13 cellular contexts compared by ENCODE assay signal in the genomic region with DNA sequence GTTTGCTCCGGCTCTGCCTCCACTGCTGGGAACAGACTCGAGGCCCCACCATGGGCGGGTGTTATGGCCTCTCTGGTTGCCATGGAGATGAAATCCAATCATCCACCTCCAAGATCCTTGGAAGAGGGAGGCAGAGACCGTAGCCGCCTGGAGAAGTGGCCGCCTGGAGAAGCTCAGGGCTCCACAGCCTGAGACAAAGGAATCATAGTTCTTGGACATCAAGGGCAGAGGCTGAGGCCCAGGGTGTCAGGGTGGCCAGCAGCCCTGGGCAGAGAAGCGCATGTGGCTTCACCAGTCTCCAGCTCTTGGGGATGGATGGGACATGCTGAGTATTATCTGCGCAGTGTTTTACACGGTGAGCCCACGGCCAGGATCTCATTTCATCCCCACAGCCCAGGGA. TPM values are rescaled to one million over a fixed set of nuclear protein-coding genes. Genes with fewer than 3 reads are reported as not detected.
A peak's percentile ranks its signal among the peaks of the same experiment; 100 is the strongest.
DNase-seq lines count a peak whose midpoint lies in the region; ATAC-seq and TF ChIP-seq lines count a peak whose summit lies in the region.
"Had no signal": no experiment of that assay in that cellular context is flagged by ENCODE, and none has a peak within 500 bp of the region (broad histone marks: within the 10 kb centered on the region; RNA-seq: fewer than 3 reads in every experiment).

No MANE protein-coding gene starts in this region.

- H3K4me3 Mint-ChIP-seq in GM23338 (no peak overlapping the region), neural progenitor cell (peak overlapping the region; percentile 62)
- H3K4me3 Mint-ChIP-seq: dendritic cell treated with granulocyte-macrophage colony-stimulating factor and Interleukin-4, amounts not matched to agents 40 ng/mL and 50 ng/mL, for 4 days had no signal

- peaks cover 12% of the 10 kb centered on the region for H3K4me1 Mint-ChIP-seq in GM23338
- peaks cover 54% of the 10 kb centered on the region for H3K4me1 Mint-ChIP-seq in neural progenitor cell

- no peaks in the 10 kb centered on the region for H3K79me2 ChIP-seq in GM23338 (replicated peaks; ENCODE audit: insufficient read depth)
- no peaks in the 10 kb centered on the region for H3K79me2 ChIP-seq in neural progenitor cell (ENCODE audit: low read depth)
- no peaks in the 10 kb centered on the region for H3K79me2 ChIP-seq in MM.1S (ENCODE audit: low read length)
- H3K79me2 ChIP-seq in PC-9 (ENCODE audit: low read depth), result no peaks in the 10 kb centered on the region

- intact Hi-C loops in dorsolateral prefrontal cortex (cut with DNase I) (no loop called here), PC-9 (cut with micrococcal nuclease; ENCODE audit: unreplicated experiment) (no loop called here)

- POLR2A ChIA-PET in PC-9 (lab: Charles Lee; ENCODE audit: unreplicated experiment), result no interaction called here

- H3K4me2 ChIP-seq in GM23338 (no peak overlapping the region), neural progenitor cell (peak overlapping the region; percentile 59), MM.1S (ENCODE audit: low read depth, low read length) (no peak overlapping the region), PC-9 (no peak overlapping the region)

- no peak overlapping the region for H3K9ac ChIP-seq in neural progenitor cell
- H3K9ac ChIP-seq in MM.1S (ENCODE audit: low read length), result no peak overlapping the region

- peak; percentile 52 for ATAC-seq in GM23338

- no peak overlapping the region for H3K27ac Mint-ChIP-seq in GM23338
- H3K27ac Mint-ChIP-seq in neural progenitor cell, result peak overlapping the region; percentile 98
- H3K27ac Mint-ChIP-seq: dendritic cell treated with granulocyte-macrophage colony-stimulating factor and Interleukin-4, amounts not matched to agents 40 ng/mL and 50 ng/mL, for 4 days had no signal

- H3K27me3 Mint-ChIP-seq in GM23338 (ENCODE audit: insufficient read depth, low read depth, poor library complexity) (peaks cover 8% of the 10 kb centered on the region), neural progenitor cell (ENCODE audit: insufficient read depth, low read depth) (peaks cover 2% of the 10 kb centered on the region)
- H3K27me3 Mint-ChIP-seq: dendritic cell treated with granulocyte-macrophage colony-stimulating factor and Interleukin-4, amounts not matched to agents 40 ng/mL and 50 ng/mL, for 4 days had no signal

- H2AFZ ChIP-seq in GM23338 (no peak overlapping the region), neural progenitor cell (replicated peaks) (no peak overlapping the region), MM.1S (ENCODE audit: low read length) (no peak overlapping the region), PC-9 (no peak overlapping the region)

- H3K4me3 ChIP-seq in GM23338, result no peak overlapping the region
- H3K4me3 ChIP-seq in dorsolateral prefrontal cortex, result peak overlapping the region in 6 of 59 donors; percentile 4 to 27 (median 12)
- H3K4me3 ChIP-seq in neural progenitor cell, result peak overlapping the region; percentile 9
- H3K4me3 ChIP-seq in MM.1S (ENCODE audit: low read length), result no peak overlapping the region
- no peak overlapping the region for H3K4me3 ChIP-seq in PC-9
- H3K4me3 ChIP-seq: spleen, tibial artery had no signal

- H3K36me3 ChIP-seq in GM23338 (ENCODE audit: insufficient read depth) (no peaks in the 10 kb centered on the region), neural progenitor cell (no peaks in the 10 kb centered on the region), MM.1S (replicated peaks; ENCODE audit: insufficient read depth, low read length) (no peaks in the 10 kb centered on the region), PC-9 (ENCODE audit: low read depth) (no peaks in the 10 kb centered on the region)
- H3K36me3 ChIP-seq: tibial artery had no signal

- H3K9me3 Mint-ChIP-seq in GM23338 (peaks cover 3% of the 10 kb centered on the region; the same call in 1 of the 3 replicates), neural progenitor cell (no peaks in the 10 kb centered on the region)
- H3K9me3 Mint-ChIP-seq: dendritic cell treated with granulocyte-macrophage colony-stimulating factor and Interleukin-4, amounts not matched to agents 40 ng/mL and 50 ng/mL, for 4 days had no signal

- CTCF ChIA-PET in PC-9 (lab: Charles Lee), result interaction anchor here (1.3 kb wide), 1 partner anchor 85 kb away, joined by 3 read pairs; no protein-coding TSS in a partner anchor

- H3K4me1 ChIP-seq in GM23338 (ENCODE audit: insufficient read depth) (no peaks in the 10 kb centered on the region; the same call in 1 of the 2 replicates), neural progenitor cell (peaks cover 13% of the 10 kb centered on the region), MM.1S (ENCODE audit: low read length) (no peaks in the 10 kb centered on the region), PC-9 (replicated peaks; ENCODE audit: insufficient read depth) (no peaks in the 10 kb centered on the region)
- H3K4me1 ChIP-seq: Caco-2, spleen had no signal

- H3K9me2 ChIP-seq in GM23338 (ENCODE audit: insufficient read depth), result no peaks in the 10 kb centered on the region
- H3K9me2 ChIP-seq in MM.1S (replicated peaks; ENCODE audit: insufficient read depth, low read length), result no peaks in the 10 kb centered on the region
- no peaks in the 10 kb centered on the region for H3K9me2 ChIP-seq in PC-9 (ENCODE audit: insufficient read depth)

- H3K9me3 ChIP-seq in neural progenitor cell (ENCODE audit: low read depth) (no peaks in the 10 kb centered on the region), MM.1S (replicated peaks; ENCODE audit: insufficient read depth, low read length) (no peaks in the 10 kb centered on the region), PC-9 (ENCODE audit: insufficient read depth, low read depth) (no peaks in the 10 kb centered on the region)
- H3K9me3 ChIP-seq: Caco-2, spleen, tibial artery had no signal

- DNase-seq in GM23338 (ENCODE audit: low spot score) (peak; percentile 65), NCI-H2227 treated with DMSO at 0.1 percent for 48 hours (lab: John Stamatoyannopoulos, UW) (peak; percentile 24), dorsolateral prefrontal cortex (peak in 6 of 10 donors; percentile 46 to 70 (median 65)), neural progenitor cell (ENCODE audit: low spot score) (peak; percentile 93), MM.1S (no peak), AML-193 (lab: John Stamatoyannopoulos, UW) (no peak), PC-9 (no peak)
- DNase-seq: activated naive CD4-positive, alpha-beta T cell treated with anti-CD3 and anti-CD28 coated beads, Interleukin-2, amount 50 U/mL, for 16 hours; NCI-H1694; spleen; tibial artery had no signal

- H3K27ac ChIP-seq in GM23338 (ENCODE audit: low read depth) (no peak overlapping the region), dorsolateral prefrontal cortex (peak overlapping the region in 35 of 59 donors; percentile 4 to 75 (median 46)), neural progenitor cell (no peak overlapping the region), MM.1S (ENCODE audit: low read length) (no peak overlapping the region), PC-9 (no peak overlapping the region)
- H3K27ac ChIP-seq: spleen, tibial artery had no signal

- no TSS peak for BruUV-seq in PC-9 (replicated peaks; lab: Mats Ljungman, UMichigan)

- peaks cover 3% of the 10 kb centered on the region; the same call in 2 of the 3 replicates for H3K36me3 Mint-ChIP-seq in GM23338 (ENCODE audit: low read depth)
- H3K36me3 Mint-ChIP-seq in neural progenitor cell, result peaks cover 6% of the 10 kb centered on the region

- TF ChIP-seq CTCF in GM23338 (conservative IDR thresholded peaks at IDR 0.05; ENCODE audit: low read depth in 2 of 2) (no peak), dorsolateral prefrontal cortex (IDR thresholded peaks at IDR 0.05 in 54 of 56, conservative IDR thresholded peaks at IDR 0.05 in 2 of 56; ENCODE audit: low read depth in 1 of 56, partially characterized antibody in 56 of 56) (no peak), neural progenitor cell (IDR thresholded peaks at IDR 0.05) (no peak), MM.1S (IDR thresholded peaks at IDR 0.05; ENCODE audit: low read length) (no peak), PC-9 (conservative IDR thresholded peaks at IDR 0.05) (no peak)

- H3F3A ChIP-seq in GM23338 (replicated peaks; ENCODE audit: low read depth) (no peaks in the 10 kb centered on the region), neural progenitor cell (ENCODE audit: low read depth) (peaks cover 3% of the 10 kb centered on the region), MM.1S (ENCODE audit: insufficient read depth, low read length) (no peaks in the 10 kb centered on the region), PC-9 (ENCODE audit: insufficient read depth, low read depth) (no peaks in the 10 kb centered on the region)

- H3K27me3 ChIP-seq in GM23338 (ENCODE audit: insufficient read depth), result no peaks in the 10 kb centered on the region
- H3K27me3 ChIP-seq in dorsolateral prefrontal cortex, result no peaks in the 10 kb centered on the region
- H3K27me3 ChIP-seq in neural progenitor cell, result no peaks in the 10 kb centered on the region
- peaks cover 95% of the 10 kb centered on the region for H3K27me3 ChIP-seq in MM.1S (replicated peaks; ENCODE audit: insufficient read depth, low read length)
- no peaks in the 10 kb centered on the region for H3K27me3 ChIP-seq in PC-9 (ENCODE audit: insufficient read depth, low read depth)
- H3K27me3 ChIP-seq: spleen, tibial artery had no signal

- H4K20me1 ChIP-seq in GM23338 (replicated peaks; ENCODE audit: insufficient read depth) (no peaks in the 10 kb centered on the region; the same call in 1 of the 2 replicates), neural progenitor cell (ENCODE audit: low read depth) (peaks cover 40% of the 10 kb centered on the region), MM.1S (ENCODE audit: insufficient read depth, low read length) (no peaks in the 10 kb centered on the region), PC-9 (ENCODE audit: insufficient read depth) (no peaks in the 10 kb centered on the region)

TF ChIP-seq in GM23338, 12 proteins besides CTCF, POLR2A, EP300 and RAD21 (continues in another document):
- TF ChIP-seq, protein P1, sequence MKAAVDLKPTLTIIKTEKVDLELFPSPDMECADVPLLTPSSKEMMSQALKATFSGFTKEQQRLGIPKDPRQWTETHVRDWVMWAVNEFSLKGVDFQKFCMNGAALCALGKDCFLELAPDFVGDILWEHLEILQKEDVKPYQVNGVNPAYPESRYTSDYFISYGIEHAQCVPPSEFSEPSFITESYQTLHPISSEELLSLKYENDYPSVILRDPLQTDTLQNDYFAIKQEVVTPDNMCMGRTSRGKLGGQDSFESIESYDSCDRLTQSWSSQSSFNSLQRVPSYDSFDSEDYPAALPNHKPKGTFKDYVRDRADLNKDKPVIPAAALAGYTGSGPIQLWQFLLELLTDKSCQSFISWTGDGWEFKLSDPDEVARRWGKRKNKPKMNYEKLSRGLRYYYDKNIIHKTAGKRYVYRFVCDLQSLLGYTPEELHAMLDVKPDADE (IDR thresholded peaks at IDR 0.05), result no peak
- TF ChIP-seq NANOG (IDR thresholded peaks at IDR 0.05; ENCODE audit: borderline replicate concordance) (no peak), CREB1 (CRISPR knock-in tag; IDR thresholded peaks at IDR 0.05; ENCODE audit: low read depth) (no peak), EZH2 (IDR thresholded peaks at IDR 0.05; ENCODE audit: low read depth, unreplicated experiment) (no peak), STAT1 (IDR thresholded peaks at IDR 0.05; ENCODE audit: unreplicated experiment) (no peak)

RNA-seq across cellular contexts. Expression of a gene that starts 36.2 kb away (rescaled TPM):
- 24.3 and 27.7 TPM in 2 replicates for total RNA-seq in GM23338 (2014; rRNA removed; shearing (Covaris generic))
- 15.0 and 18.5 TPM in 2 replicates for polyA plus RNA-seq in GM23338 (2016; fragmentation: Nextera tagmentation; extraction: Ambion mirVana)
- 100 to 1,000 TPM; 259 to 675 (median 435) TPM for total RNA-seq in dorsolateral prefrontal cortex
- total RNA-seq in neural progenitor cell (ENCODE audit: low replicate concordance), result 36.7 and 92.7 TPM in 2 replicates
- total RNA-seq in PC-9 (2021), result 76.0 and 84.4 TPM in 2 replicates

Comparison
In these comparisons a context has a peak if more than half of its experiments do, and no peak if none do; other contexts are left out.
1. DNase-seq: peak in GM23338 (single experiment), NCI-H2227 treated with DMSO at 0.1 percent for 48 hours (single experiment), dorsolateral prefrontal cortex (6 of 10) and neural progenitor cell (single experiment); none in MM.1S (single experiment), AML-193 (0 of 2) and PC-9 (0 of 2).
2. H3K27ac ChIP-seq: peak in dorsolateral prefrontal cortex (35 of 59); none in GM23338 (single experiment), neural progenitor cell (single experiment), MM.1S (single experiment) and PC-9 (single experiment).